In the genomic region with DNA sequence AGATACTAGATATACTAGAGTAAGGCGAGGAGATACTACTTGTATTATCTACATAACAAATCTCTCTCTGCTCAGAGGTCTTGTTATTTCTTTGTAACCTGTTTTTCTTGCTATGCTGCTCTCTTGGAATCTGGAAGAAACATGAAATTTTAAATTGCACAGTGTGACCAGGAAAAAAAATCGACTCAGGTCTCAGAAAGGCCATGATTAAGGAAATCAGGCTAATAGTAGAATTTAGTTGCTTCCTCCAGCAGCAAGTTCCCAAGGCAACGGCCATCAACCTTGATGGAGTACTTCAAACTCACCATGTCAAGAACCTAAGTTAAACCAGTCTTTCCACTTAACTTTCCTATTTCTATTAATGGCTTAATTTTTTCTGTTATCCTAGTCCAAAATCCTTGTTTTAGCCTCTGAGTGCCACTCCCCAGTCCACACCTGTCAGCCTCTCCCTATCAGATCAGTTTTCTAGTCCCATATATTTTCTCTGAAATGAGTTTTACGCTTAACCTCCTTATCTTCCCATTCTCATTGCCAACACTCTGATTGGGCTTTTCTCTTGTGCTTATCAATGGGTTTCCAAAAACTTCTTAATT, we compare ENCODE assay signal across 15 cellular contexts.
"Had no signal": no experiment of that assay in that cellular context is flagged by ENCODE, and none has a peak within 500 bp of the region (broad histone marks: within the 10 kb centered on the region; RNA-seq: fewer than 3 reads in every experiment).

No MANE protein-coding gene starts in this region.

- H3K27ac ChIP-seq: cardiac muscle cell, esophagus squamous epithelium, neutrophil, sigmoid colon, testis had no signal

- DNase-seq: activated CD4-positive, alpha-beta T cell treated with anti-CD3 and anti-CD28 coated beads, Interleukin-2, amount 50 U/mL, for 4 hours; activated naive CD4-positive, alpha-beta T cell; activated naive CD8-positive, alpha-beta T cell treated with anti-CD3 and anti-CD28 coated beads for 36 hours; activated T-cell treated with anti-CD3 and anti-CD28 coated beads for 4 hours; amniotic stem cell; effector memory CD4-positive, alpha-beta T cell; esophagus squamous epithelium; natural killer cell; sigmoid colon; stimulated activated CD4-positive, alpha-beta T cell treated with anti-CD3 and anti-CD28 coated beads, Interleukin-4, amount 100 ng/mL, for 4 hours; T-helper 2 cell; testis had no signal

- H3K36me3 ChIP-seq: cardiac muscle cell, neutrophil had no signal

- H3K27me3 ChIP-seq: cardiac muscle cell, esophagus squamous epithelium, neutrophil, sigmoid colon, testis had no signal

- H3K9me3 ChIP-seq: neutrophil, sigmoid colon, testis had no signal

- ATAC-seq: natural killer cell; stimulated activated memory B cell treated with anti-CD40 and anti-IgM and Interleukin-4, amounts not matched to agents 10 μg/mL and 1 μg/mL and 100 μg/mL, for 72 hours had no signal

- H3K4me1 ChIP-seq: esophagus squamous epithelium, sigmoid colon, testis had no signal

- H3K4me3 ChIP-seq: cardiac muscle cell, esophagus squamous epithelium, sigmoid colon, testis had no signal
